1 cellular context compared by ENCODE assay signal in the genomic region with DNA sequence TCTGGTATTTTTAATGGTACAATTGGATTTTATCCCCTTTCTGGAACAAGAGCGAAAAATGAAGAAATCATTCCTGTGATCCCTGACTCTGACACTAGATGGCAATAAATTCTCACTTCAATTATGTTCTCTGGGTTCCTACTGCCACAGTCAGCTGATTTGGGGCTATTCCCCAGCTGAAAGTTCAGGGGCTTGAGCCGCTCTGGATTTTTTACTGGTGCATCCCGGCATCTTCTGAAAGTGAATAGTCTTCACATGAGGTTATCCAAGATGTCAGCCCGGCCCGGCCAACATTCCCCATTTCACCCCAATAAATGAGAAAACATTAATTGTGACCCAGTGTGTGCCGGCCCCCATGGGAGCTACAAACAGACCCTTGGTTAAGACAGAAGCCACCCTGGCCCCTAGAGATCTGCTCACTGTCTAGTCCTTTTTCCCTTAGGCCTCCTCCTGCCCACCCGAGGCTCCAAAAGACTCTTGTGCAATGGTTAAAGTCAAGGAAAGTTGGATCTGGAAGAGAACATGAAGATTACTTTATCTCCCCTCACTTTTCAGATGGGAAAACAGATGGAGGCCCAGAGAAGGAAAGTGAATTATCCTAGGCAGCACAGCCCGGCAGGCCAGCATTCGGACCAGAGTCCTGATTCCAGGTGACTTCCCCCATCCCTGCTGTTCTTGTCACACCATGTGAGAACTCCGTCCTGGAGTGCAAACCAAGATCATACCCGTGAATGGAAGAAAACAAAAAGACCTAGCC.
TF ChIP-seq lines count a peak whose summit lies in the region.

No MANE protein-coding gene starts in this region.

TF ChIP-seq in SK-N-SH treated with all-trans-retinoic acid at 6 μM for 48 hours, 23 proteins besides CTCF, POLR2A, EP300 and RAD21 (continued from another document):
- TF ChIP-seq, protein P1, sequence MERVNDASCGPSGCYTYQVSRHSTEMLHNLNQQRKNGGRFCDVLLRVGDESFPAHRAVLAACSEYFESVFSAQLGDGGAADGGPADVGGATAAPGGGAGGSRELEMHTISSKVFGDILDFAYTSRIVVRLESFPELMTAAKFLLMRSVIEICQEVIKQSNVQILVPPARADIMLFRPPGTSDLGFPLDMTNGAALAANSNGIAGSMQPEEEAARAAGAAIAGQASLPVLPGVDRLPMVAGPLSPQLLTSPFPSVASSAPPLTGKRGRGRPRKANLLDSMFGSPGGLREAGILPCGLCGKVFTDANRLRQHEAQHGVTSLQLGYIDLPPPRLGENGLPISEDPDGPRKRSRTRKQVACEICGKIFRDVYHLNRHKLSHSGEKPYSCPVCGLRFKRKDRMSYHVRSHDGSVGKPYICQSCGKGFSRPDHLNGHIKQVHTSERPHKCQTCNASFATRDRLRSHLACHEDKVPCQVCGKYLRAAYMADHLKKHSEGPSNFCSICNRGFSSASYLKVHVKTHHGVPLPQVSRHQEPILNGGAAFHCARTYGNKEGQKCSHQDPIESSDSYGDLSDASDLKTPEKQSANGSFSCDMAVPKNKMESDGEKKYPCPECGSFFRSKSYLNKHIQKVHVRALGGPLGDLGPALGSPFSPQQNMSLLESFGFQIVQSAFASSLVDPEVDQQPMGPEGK (CRISPR knock-in tag; IDR thresholded peaks at IDR 0.05; ENCODE audit: borderline replicate concordance) = no peak
- TF ChIP-seq ZNF8 (CRISPR knock-in tag; IDR thresholded peaks at IDR 0.05) (no peak), ZFP30 (CRISPR knock-in tag; IDR thresholded peaks at IDR 0.05) (no peak), ARNTL (CRISPR knock-in tag; IDR thresholded peaks at IDR 0.05; ENCODE audit: borderline replicate concordance, low read depth) (no peak), SNAI2 (CRISPR knock-in tag; IDR thresholded peaks at IDR 0.05) (no peak), ZNF565 (CRISPR knock-in tag; conservative IDR thresholded peaks at IDR 0.05; ENCODE audit: low read depth) (no peak), BACH2 (CRISPR knock-in tag; IDR thresholded peaks at IDR 0.05; ENCODE audit: borderline replicate concordance) (no peak)
- TF ChIP-seq, protein P2, sequence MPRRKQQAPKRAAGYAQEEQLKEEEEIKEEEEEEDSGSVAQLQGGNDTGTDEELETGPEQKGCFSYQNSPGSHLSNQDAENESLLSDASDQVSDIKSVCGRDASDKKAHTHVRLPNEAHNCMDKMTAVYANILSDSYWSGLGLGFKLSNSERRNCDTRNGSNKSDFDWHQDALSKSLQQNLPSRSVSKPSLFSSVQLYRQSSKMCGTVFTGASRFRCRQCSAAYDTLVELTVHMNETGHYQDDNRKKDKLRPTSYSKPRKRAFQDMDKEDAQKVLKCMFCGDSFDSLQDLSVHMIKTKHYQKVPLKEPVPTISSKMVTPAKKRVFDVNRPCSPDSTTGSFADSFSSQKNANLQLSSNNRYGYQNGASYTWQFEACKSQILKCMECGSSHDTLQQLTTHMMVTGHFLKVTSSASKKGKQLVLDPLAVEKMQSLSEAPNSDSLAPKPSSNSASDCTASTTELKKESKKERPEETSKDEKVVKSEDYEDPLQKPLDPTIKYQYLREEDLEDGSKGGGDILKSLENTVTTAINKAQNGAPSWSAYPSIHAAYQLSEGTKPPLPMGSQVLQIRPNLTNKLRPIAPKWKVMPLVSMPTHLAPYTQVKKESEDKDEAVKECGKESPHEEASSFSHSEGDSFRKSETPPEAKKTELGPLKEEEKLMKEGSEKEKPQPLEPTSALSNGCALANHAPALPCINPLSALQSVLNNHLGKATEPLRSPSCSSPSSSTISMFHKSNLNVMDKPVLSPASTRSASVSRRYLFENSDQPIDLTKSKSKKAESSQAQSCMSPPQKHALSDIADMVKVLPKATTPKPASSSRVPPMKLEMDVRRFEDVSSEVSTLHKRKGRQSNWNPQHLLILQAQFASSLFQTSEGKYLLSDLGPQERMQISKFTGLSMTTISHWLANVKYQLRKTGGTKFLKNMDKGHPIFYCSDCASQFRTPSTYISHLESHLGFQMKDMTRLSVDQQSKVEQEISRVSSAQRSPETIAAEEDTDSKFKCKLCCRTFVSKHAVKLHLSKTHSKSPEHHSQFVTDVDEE (CRISPR knock-in tag; IDR thresholded peaks at IDR 0.05) = no peak
